Comparison of ENCODE assay signal across 19 cellular contexts in genomic region chr9:116331241-116331640, GRCh38.
A peak's percentile ranks its signal among the peaks of the same experiment; 100 is the strongest.
DNase-seq lines count a peak whose midpoint lies in the region; ATAC-seq, FAIRE-seq and TF ChIP-seq lines count a peak whose summit lies in the region.
"Had no signal": no experiment of that assay in that cellular context is flagged by ENCODE, and none has a peak within 500 bp of the region (broad histone marks: within the 10 kb centered on the region; RNA-seq: fewer than 3 reads in every experiment).

No MANE protein-coding gene starts in this region.

- H3K27me3 ChIP-seq in H1 (replicated peaks in 1 of 4; ENCODE audit: control insufficient read depth in 3 of 4, extremely low read depth in 1 of 4, insufficient read depth in 3 of 4, low read length in 3 of 4) = peaks cover 30 to 46% (median 43%) of the 10 kb centered on the region in 4 experiments

- no peaks in the 10 kb centered on the region for H3K36me3 Mint-ChIP-seq in activated T-helper 1 cell treated with anti-CD3 and anti-CD28 coated beads, Interleukin-12 subunit alpha, Interleukin-12 subunit beta, Interleukin-2, Interleukin-4 antibody, amounts not matched to agents 30 ng/mL and 10 ng/mL and 1 ng/mL, durations not matched to agents 14 hours and 24 hours and 36 hours (ENCODE audit: low read depth)
- H3K36me3 Mint-ChIP-seq: CD4-positive, alpha-beta memory T cell had no signal

- no peak for TF ChIP-seq RAD21 in H1 (IDR thresholded peaks at IDR 0.05 in 1 of 2, conservative IDR thresholded peaks at IDR 0.05 in 1 of 2; ENCODE audit: low read depth in 2 of 2, low read length in 2 of 2)

- H3K4me3 Mint-ChIP-seq in activated T-helper 1 cell treated with anti-CD3 and anti-CD28 coated beads, Interleukin-12 subunit alpha, Interleukin-12 subunit beta, Interleukin-2, Interleukin-4 antibody, amounts not matched to agents 30 ng/mL and 10 ng/mL and 1 ng/mL, durations not matched to agents 14 hours and 24 hours and 36 hours = no peak overlapping the region
- H3K4me3 Mint-ChIP-seq: HFFc6 had no signal

- FAIRE-seq in H1 (lab: Jason Lieb, UNC) = peak; percentile 60
- FAIRE-seq: GM12891, GM18507 had no signal

- TF ChIP-seq POLR2A in H1 (IDR thresholded peaks at IDR 0.05; ENCODE audit: control extremely low read depth in 1 of 2, low read depth in 2 of 2, low read length in 2 of 2) = no peak

- no peaks in the 10 kb centered on the region for H3K9me3 ChIP-seq in H1 (ENCODE audit: insufficient read depth in 2 of 2, low read depth in 1 of 2, low read length in 1 of 2)
- H3K9me3 ChIP-seq: HAP-1 had no signal

- no peak for ATAC-seq in left colon
- ATAC-seq in GM21619 (IDR thresholded peaks at IDR 0.05; ENCODE audit: unreplicated experiment) = no peak

- no peak overlapping the region for H2BK120ac ChIP-seq in H1 (replicated peaks; ENCODE audit: low read depth, low read length)

- no peaks in the 10 kb centered on the region for H3K36me3 ChIP-seq in H1 (ENCODE audit: control insufficient read depth in 2 of 4, insufficient read depth in 4 of 4, low read length in 3 of 4)
- H3K36me3 ChIP-seq: HAP-1 had no signal

- H3K27ac ChIP-seq in H1 (ENCODE audit: low read depth, low read length) = no peak overlapping the region
- H3K27ac ChIP-seq: GM23248 had no signal

- H2BK15ac ChIP-seq in H1 (ENCODE audit: low read length) = no peak overlapping the region

- H3K4me1 ChIP-seq in H1 (replicated peaks in 1 of 4; ENCODE audit: control insufficient read depth in 3 of 4, insufficient read depth in 4 of 4, low read length in 3 of 4) = peaks cover 1 to 9% (median 8%) of the 10 kb centered on the region in 4 experiments; a peak in 6 of 7 replicates
- H3K4me1 ChIP-seq: HAP-1 had no signal

- POLR2A ChIA-PET in H1 (lab: Charles Lee; ENCODE audit: partially characterized antibody) = interaction anchor here (1.1 kb wide), 1 partner anchor 38 kb away, joined by 3 read pairs; no protein-coding TSS in a partner anchor

- no peaks in the 10 kb centered on the region for H3K27me3 Mint-ChIP-seq in activated T-helper 1 cell treated with anti-CD3 and anti-CD28 coated beads, Interleukin-12 subunit alpha, Interleukin-12 subunit beta, Interleukin-2, Interleukin-4 antibody, amounts not matched to agents 30 ng/mL and 10 ng/mL and 1 ng/mL, durations not matched to agents 14 hours and 24 hours and 36 hours (ENCODE audit: insufficient read depth)

- no peak overlapping the region for H4K91ac ChIP-seq in H1 (replicated peaks; ENCODE audit: insufficient read length, low read length)

- DNase-seq in NCI-H69 (lab: John Stamatoyannopoulos, UW) (peak; percentile 43), H1 (ENCODE audit: low read depth in 1 of 2, low spot score in 2 of 2) (no peak), iPS-NIHi7 (ENCODE audit: extremely low spot score) (peak; percentile 36), left colon (no peak), SW480 (ENCODE audit: low spot score) (no peak)
- no peak for DNase-seq in activated T-helper 1 cell treated with anti-CD3 and anti-CD28 coated beads, Interleukin-12 subunit alpha, Interleukin-12 subunit beta, Interleukin-2, Interleukin-4 antibody, amounts not matched to agents 30 ng/mL and 10 ng/mL and 1 ng/mL, durations not matched to agents 14 hours and 24 hours and 36 hours (ENCODE audit: low spot score)
- DNase-seq: C1 segment of cervical spinal cord; Calu3; CD4-positive, alpha-beta memory T cell; COR-L47; DMS53; DMS79 treated with DMSO at 0.1 percent for 48 hours; GF-D8; GM23248; HFFc6 had no signal

- H3K9ac ChIP-seq in H1 (replicated peaks in 1 of 4; ENCODE audit: extremely low read depth in 1 of 4, low read depth in 3 of 4, low read length in 3 of 4) = no peak overlapping the region
- H3K9ac ChIP-seq: GM23248 had no signal

- no peak overlapping the region for H2AK5ac ChIP-seq in H1 (ENCODE audit: low read depth, low read length)

- H3K79me1 ChIP-seq in H1 (ENCODE audit: low read depth, low read length) = no peaks in the 10 kb centered on the region

- H2AFZ ChIP-seq in H1 (ENCODE audit: low read length) = no peak overlapping the region
- H2AFZ ChIP-seq: GM23248 had no signal

- no peak overlapping the region for H2BK12ac ChIP-seq in H1 (ENCODE audit: low read depth, low read length)

- 0 out of 4 replicates have a peak overlapping the region, but pooled peaks have one; percentile 0 to 30 for H3K4me2 ChIP-seq in H1 (ENCODE audit: insufficient read depth in 1 of 2, low read depth in 2 of 2, low read length in 2 of 2)

- no peak overlapping the region for H3K18ac ChIP-seq in H1 (ENCODE audit: extremely low read depth, low read length)

- no peak overlapping the region for H2BK5ac ChIP-seq in H1 (ENCODE audit: low read depth, low read length)

- no peak for TF ChIP-seq EP300 in H1 (IDR thresholded peaks at IDR 0.05; ENCODE audit: borderline replicate concordance in 1 of 2, low read depth in 2 of 2, low read length in 2 of 2)

- CTCF ChIA-PET in H1 (lab: Charles Lee; ENCODE audit: partially characterized antibody) = interaction anchor here (0.9 to 2.1 kb wide), 8 partner anchors 13 to 240 kb away, joined by 3 to 5 read pairs (median 4); no protein-coding TSS in a partner anchor

- 69% methylated on average over 3 of the region's 3 CpGs; no CpG with 5 or more reads in 1 of the 2 experiments for WGBS in H1 (ENCODE audit: extremely low coverage in 1 of 2, insufficient coverage in 1 of 2, insufficient read length in 1 of 2, insufficient replicate concordance in 2 of 2, low coverage in 1 of 2, low lambda C conversion rate in 2 of 2, missing lambda C conversion rate in 1 of 2), 2 experiments

- no peak overlapping the region for H4K8ac ChIP-seq in H1 (ENCODE audit: extremely low read depth, insufficient read depth, low read length)

- no peak overlapping the region for H3K23ac ChIP-seq in H1 (ENCODE audit: insufficient read length)

- no peaks in the 10 kb centered on the region for H3K9me3 Mint-ChIP-seq in activated T-helper 1 cell treated with anti-CD3 and anti-CD28 coated beads, Interleukin-12 subunit alpha, Interleukin-12 subunit beta, Interleukin-2, Interleukin-4 antibody, amounts not matched to agents 30 ng/mL and 10 ng/mL and 1 ng/mL, durations not matched to agents 14 hours and 24 hours and 36 hours
- H3K9me3 Mint-ChIP-seq: HFFc6 had no signal

- peaks cover 0 to 2% of the 10 kb centered on the region in 2 experiments for H4K20me1 ChIP-seq in H1 (replicated peaks in 1 of 2; ENCODE audit: control insufficient read depth in 1 of 2, insufficient read depth in 2 of 2, low read length in 2 of 2)

- no peak for TF ChIP-seq CTCF in H1 (IDR thresholded peaks at IDR 0.05; ENCODE audit: control extremely low read depth in 1 of 3, insufficient read depth in 1 of 3, low read depth in 1 of 3, low read length in 3 of 3)

- H4K5ac ChIP-seq in H1 (ENCODE audit: insufficient read length, low read depth, low read length) = no peak overlapping the region

- H3K4me3 ChIP-seq in H1 (ENCODE audit: extremely low read depth in 1 of 4, insufficient read depth in 2 of 4, low read depth in 3 of 4, low read length in 4 of 4) = no peak overlapping the region
- H3K4me3 ChIP-seq: GM23248, HAP-1 had no signal

- H3K4me1 Mint-ChIP-seq in activated T-helper 1 cell treated with anti-CD3 and anti-CD28 coated beads, Interleukin-12 subunit alpha, Interleukin-12 subunit beta, Interleukin-2, Interleukin-4 antibody, amounts not matched to agents 30 ng/mL and 10 ng/mL and 1 ng/mL, durations not matched to agents 14 hours and 24 hours and 36 hours (ENCODE audit: low read depth) = no peaks in the 10 kb centered on the region
- H3K4me1 Mint-ChIP-seq: CD4-positive, alpha-beta memory T cell had no signal

- no peak overlapping the region for H3K56ac ChIP-seq in H1 (replicated peaks; ENCODE audit: insufficient read length, low read depth, low read length)

- H2BK20ac ChIP-seq in H1 (ENCODE audit: low read length) = no peak overlapping the region

- H3K14ac ChIP-seq in H1 (ENCODE audit: insufficient read length) = no peak overlapping the region

- H3K27ac Mint-ChIP-seq in activated T-helper 1 cell treated with anti-CD3 and anti-CD28 coated beads, Interleukin-12 subunit alpha, Interleukin-12 subunit beta, Interleukin-2, Interleukin-4 antibody, amounts not matched to agents 30 ng/mL and 10 ng/mL and 1 ng/mL, durations not matched to agents 14 hours and 24 hours and 36 hours = no peak overlapping the region
- H3K27ac Mint-ChIP-seq: CD4-positive, alpha-beta memory T cell; HFFc6 had no signal

- H3K23me2 ChIP-seq in H1 (ENCODE audit: low read depth, low read length) = no peaks in the 10 kb centered on the region

- intact Hi-C loops in left colon (cut with DNase I, micrococcal nuclease) = no loop called here
- intact Hi-C loops in activated T-helper 1 cell treated with anti-CD3 and anti-CD28 coated beads, Interleukin-12 subunit alpha, Interleukin-12 subunit beta, Interleukin-2, Interleukin-4 antibody, amounts not matched to agents 30 ng/mL and 10 ng/mL and 1 ng/mL, durations not matched to agents 14 hours and 24 hours and 36 hours (cut with micrococcal nuclease) = no loop called here

- H3K79me2 ChIP-seq in H1 (ENCODE audit: control insufficient read depth in 1 of 2, insufficient read depth in 2 of 2, low read length in 2 of 2) = no peaks in the 10 kb centered on the region

- H3K4ac ChIP-seq in H1 (replicated peaks; ENCODE audit: insufficient read length, low read depth, low read length) = no peak overlapping the region

TF ChIP-seq in H1, 55 proteins besides CTCF, POLR2A, EP300 and RAD21:
- TF ChIP-seq HDAC2 (IDR thresholded peaks at IDR 0.05; ENCODE audit: borderline replicate concordance in 1 of 2, low read depth in 2 of 2, low read length in 2 of 2) (0 out of 4 replicates have a peak, but pooled peaks of 1 of the 2 experiments have one; percentile 12), SRF (IDR thresholded peaks at IDR 0.05; ENCODE audit: low read depth, low read length) (no peak)

Comparison
In these comparisons a context has a peak if more than half of its experiments do, and no peak if none do; other contexts are left out.
1. DNase-seq: peak in NCI-H69 (single experiment) and iPS-NIHi7 (single experiment); none in H1 (0 of 2), left colon (0 of 2), activated T-helper 1 cell treated with anti-CD3 and anti-CD28 coated beads, Interleukin-12 subunit alpha, Interleukin-12 subunit beta, Interleukin-2, Interleukin-4 antibody, amounts not matched to agents 30 ng/mL and 10 ng/mL and 1 ng/mL, durations not matched to agents 14 hours and 24 hours and 36 hours (single experiment) and SW480 (single experiment).